Comparison of ENCODE assay signal across 18 cellular contexts in genomic region chr3:58042947-58043707, GRCh38. TPM values are rescaled to one million over a fixed set of nuclear protein-coding genes. Genes with fewer than 3 reads are reported as not detected.
A peak's percentile ranks its signal among the peaks of the same experiment; 100 is the strongest.
DNase-seq lines count a peak whose midpoint lies in the region; FAIRE-seq and TF ChIP-seq lines count a peak whose summit lies in the region.
"Had no signal": no experiment of that assay in that cellular context is flagged by ENCODE, and none has a peak within 500 bp of the region (broad histone marks: within the 10 kb centered on the region; RNA-seq: fewer than 3 reads in every experiment).

No MANE protein-coding gene starts in this region.

- peaks cover 20% of the 10 kb centered on the region for H3K4me1 Mint-ChIP-seq in progenitor cell of endocrine pancreas (ENCODE audit: low read depth)

- no peaks in the 10 kb centered on the region for H3K27me3 Mint-ChIP-seq in progenitor cell of endocrine pancreas
- H3K27me3 Mint-ChIP-seq: brain had no signal

- TF ChIP-seq POLR2A in H54 (IDR thresholded peaks at IDR 0.05; ENCODE audit: low read depth, low read length): no peak

- H3K9ac ChIP-seq in BLaER1 treated with 17β-estradiol and CSF1 and Interleukin-3, amounts not matched to agents 10 nM and 100 nM: peak overlapping the region in 1 of 11 experiments; percentile 54; a peak in 1 of 22 replicates
- no peak overlapping the region for H3K9ac ChIP-seq in fibroblast of lung (ENCODE audit: insufficient read depth, low read length)

- H3K4me1 ChIP-seq in BLaER1 treated with 17β-estradiol and CSF1 and Interleukin-3, amounts not matched to agents 10 nM and 100 nM: peaks cover 55 to 78% (median 76%) of the 10 kb centered on the region in 10 experiments
- H3K4me1 ChIP-seq in PC-9 (replicated peaks; ENCODE audit: insufficient read depth) (peaks cover 72% of the 10 kb centered on the region), fibroblast of lung (ENCODE audit: control insufficient read depth, extremely low read depth, insufficient read depth, low read length) (peaks cover 39% of the 10 kb centered on the region)

- peak overlapping the region in 9 of 11 experiments; percentile 22 to 85 (median 80); a peak in 15 of 22 replicates for H3K4me2 ChIP-seq in BLaER1 treated with 17β-estradiol and CSF1 and Interleukin-3, amounts not matched to agents 10 nM and 100 nM
- H3K4me2 ChIP-seq in PC-9 (0 out of 2 replicates have a peak overlapping the region, but pooled peaks have one; percentile 4), fibroblast of lung (ENCODE audit: extremely low read depth, insufficient read depth, low read length) (no peak overlapping the region)

- peaks cover 80% of the 10 kb centered on the region for H3F3A ChIP-seq in PC-9 (ENCODE audit: insufficient read depth, low read depth)

- BruUV-seq in PC-9 (replicated peaks; lab: Mats Ljungman, UMichigan): no TSS peak

- CTCF ChIA-PET in PC-9 (lab: Charles Lee): interaction anchor here (0.6 to 0.7 kb wide), 2 partner anchors 54 to 285 kb away, joined by 9 read pairs; no protein-coding TSS in a partner anchor

- H4K20me1 ChIP-seq in BLaER1 treated with 17β-estradiol and CSF1 and Interleukin-3, amounts not matched to agents 10 nM and 100 nM: peaks cover 0 to 78% (median 24%) of the 10 kb centered on the region in 11 experiments; a peak in 10 of 22 replicates
- H4K20me1 ChIP-seq in PC-9 (ENCODE audit: insufficient read depth): peaks cover 62% of the 10 kb centered on the region
- no peaks in the 10 kb centered on the region for H4K20me1 ChIP-seq in fibroblast of lung (ENCODE audit: control insufficient read depth, extremely low read depth, insufficient read depth, low read length)

- H3K36me3 ChIP-seq in BLaER1 treated with 17β-estradiol and CSF1 and Interleukin-3, amounts not matched to agents 10 nM and 100 nM: peaks cover 0 to 6% (median 0%) of the 10 kb centered on the region in 11 experiments; a peak in 2 of 22 replicates
- H3K36me3 ChIP-seq in PC-9 (ENCODE audit: low read depth): no peaks in the 10 kb centered on the region
- no peaks in the 10 kb centered on the region for H3K36me3 ChIP-seq in fibroblast of lung (ENCODE audit: control insufficient read depth, insufficient read depth, low read length)
- H3K36me3 ChIP-seq: spleen had no signal

- no peaks in the 10 kb centered on the region for H3K9me2 ChIP-seq in PC-9 (ENCODE audit: insufficient read depth)

- H2AFZ ChIP-seq in PC-9 (no peak overlapping the region), fibroblast of lung (ENCODE audit: low read length) (no peak overlapping the region)

- no peaks in the 10 kb centered on the region for H3K9me3 ChIP-seq in BLaER1 treated with 17β-estradiol and CSF1 and Interleukin-3, amounts not matched to agents 10 nM and 100 nM (replicated peaks in 1 of 11)
- no peaks in the 10 kb centered on the region for H3K9me3 ChIP-seq in PC-9 (ENCODE audit: insufficient read depth, low read depth)
- H3K9me3 ChIP-seq in fibroblast of lung (ENCODE audit: control insufficient read depth, insufficient read depth, low read depth, low read length): no peaks in the 10 kb centered on the region
- H3K9me3 ChIP-seq: spleen, testis had no signal

- H3K4me3 ChIP-seq in BLaER1 treated with 17β-estradiol and CSF1 and Interleukin-3, amounts not matched to agents 10 nM and 100 nM: no peak overlapping the region
- no peak overlapping the region for H3K4me3 ChIP-seq in PC-9
- H3K4me3 ChIP-seq in fibroblast of lung (replicated peaks in 1 of 4; ENCODE audit: control extremely low read depth in 1 of 4, insufficient read depth in 1 of 4, low read depth in 3 of 4, low read length in 4 of 4): no peak overlapping the region
- H3K4me3 ChIP-seq: spleen, testis had no signal

- H3K79me2 ChIP-seq in PC-9 (ENCODE audit: low read depth): peaks cover 100% of the 10 kb centered on the region
- H3K79me2 ChIP-seq in fibroblast of lung (ENCODE audit: control insufficient read depth, insufficient read depth, low read length): peaks cover 71% of the 10 kb centered on the region

- no peaks in the 10 kb centered on the region for H3K27me3 ChIP-seq in BLaER1 treated with 17β-estradiol and CSF1 and Interleukin-3, amounts not matched to agents 10 nM and 100 nM
- H3K27me3 ChIP-seq in PC-9 (ENCODE audit: insufficient read depth, low read depth) (no peaks in the 10 kb centered on the region), fibroblast of lung (ENCODE audit: control insufficient read depth, insufficient read depth, low read length) (no peaks in the 10 kb centered on the region)
- H3K27me3 ChIP-seq: spleen, testis had no signal

- POLR2A ChIA-PET in PC-9 (lab: Charles Lee; ENCODE audit: unreplicated experiment): no interaction called here

- peak overlapping the region; percentile 73 for H3K27ac Mint-ChIP-seq in progenitor cell of endocrine pancreas

- no peaks in the 10 kb centered on the region for H3K9me3 Mint-ChIP-seq in progenitor cell of endocrine pancreas (ENCODE audit: low read depth)
- H3K9me3 Mint-ChIP-seq: brain had no signal

- H3K36me3 Mint-ChIP-seq in progenitor cell of endocrine pancreas (ENCODE audit: insufficient read depth): no peaks in the 10 kb centered on the region
- H3K36me3 Mint-ChIP-seq: brain had no signal

- TF ChIP-seq CTCF in PC-9 (conservative IDR thresholded peaks at IDR 0.05): no peak
- TF ChIP-seq CTCF in fibroblast of lung (conservative IDR thresholded peaks at IDR 0.05 in 1 of 2, IDR thresholded peaks at IDR 0.05 in 1 of 2; ENCODE audit: low read depth in 1 of 2, low read length in 2 of 2): no peak
- TF ChIP-seq CTCF in progenitor cell of endocrine pancreas (IDR thresholded peaks at IDR 0.05; ENCODE audit: unreplicated experiment): no peak

- FAIRE-seq in H54 (lab: Jason Lieb, UNC): no peak

- DNase-seq in PC-9: no peak
- no peak for DNase-seq in fibroblast of lung (ENCODE audit: low read depth in 2 of 2)
- no peak for DNase-seq in progenitor cell of endocrine pancreas (ENCODE audit: low spot score, unreplicated experiment)
- DNase-seq in anterior cingulate cortex (lab: John Stamatoyannopoulos, UW): no peak
- DNase-seq in NCI-H1694 treated with DMSO at 0.1 percent for 48 hours (lab: John Stamatoyannopoulos, UW): no peak
- no peak for DNase-seq in retina
- DNase-seq in H54 (ENCODE audit: insufficient read length, low spot score): no peak
- DNase-seq: activated effector memory CD4-positive, alpha-beta T cell treated with Interleukin-2 at 50 U/mL for 16 hours; DMS79 treated with DMSO at 0.1 percent for 48 hours; head of caudate nucleus; Karpas-422; left ventricle myocardium superior; NCI-H146; NCI-H524 treated with DMSO at 0.1 percent for 48 hours; spleen; testis had no signal

- H3K27ac ChIP-seq in BLaER1 treated with 17β-estradiol and CSF1 and Interleukin-3, amounts not matched to agents 10 nM and 100 nM: peak overlapping the region in 6 of 11 experiments; percentile 71 to 84 (median 72); a peak in 11 of 22 replicates
- H3K27ac ChIP-seq in PC-9 (peak overlapping the region; percentile 36; the same call in 1 of the 2 replicates), fibroblast of lung (ENCODE audit: insufficient read depth, low read length) (peak overlapping the region; percentile 23)
- H3K27ac ChIP-seq: testis had no signal

- H3K4me3 Mint-ChIP-seq in progenitor cell of endocrine pancreas (ENCODE audit: low read depth): no peak overlapping the region
- H3K4me3 Mint-ChIP-seq: brain had no signal

- intact Hi-C loops in PC-9 (cut with micrococcal nuclease; ENCODE audit: unreplicated experiment): no loop called here

RNA-seq across cellular contexts. Expression of gene FLNB, which starts 34.9 kb away (rescaled TPM):
- total RNA-seq in PC-9 (2021) (349 and 361 TPM in 2 replicates), fibroblast of lung (51.6 and 81.7 TPM in 2 replicates), progenitor cell of endocrine pancreas (103 and 112 TPM in 2 replicates)
- polyA plus RNA-seq in fibroblast of lung: 47.9 and 105 TPM in 2 replicates
- polyA plus RNA-seq in fibroblast of lung (2012): 58.4 and 119 TPM in 2 replicates
- polyA minus RNA-seq in fibroblast of lung (ENCODE audit: low replicate concordance): 157 and 358 TPM in 2 replicates
